ENCODE assay signal across 16 cellular contexts in the genomic region with DNA sequence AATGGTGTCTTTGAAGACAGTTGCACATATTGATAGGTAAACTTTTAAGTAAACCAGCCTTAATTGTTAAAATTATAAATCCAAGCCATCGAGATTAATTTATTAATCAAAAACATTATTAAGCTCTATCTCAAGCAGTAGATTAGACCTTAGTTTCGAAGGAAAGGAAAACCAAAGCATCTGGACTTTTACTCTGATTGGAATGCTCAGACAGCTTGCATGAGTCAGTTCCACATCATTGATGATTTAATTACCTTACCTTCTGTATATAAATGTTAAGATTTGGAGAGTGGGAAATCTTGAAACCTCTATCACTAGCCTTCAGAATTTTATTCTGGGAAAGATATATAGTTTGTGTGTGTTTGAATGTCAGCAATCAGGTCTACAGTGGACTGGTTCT. TPM values are rescaled to one million over a fixed set of nuclear protein-coding genes. Genes with fewer than 3 reads are reported as not detected.
A peak's percentile ranks its signal among the peaks of the same experiment; 100 is the strongest.
DNase-seq lines count a peak whose midpoint lies in the region; ATAC-seq and TF ChIP-seq lines count a peak whose summit lies in the region.
"Had no signal": no experiment of that assay in that cellular context is flagged by ENCODE, and none has a peak within 500 bp of the region (broad histone marks: within the 10 kb centered on the region; RNA-seq: fewer than 3 reads in every experiment).

No MANE protein-coding gene starts in this region.

- H3K27me3 ChIP-seq in CD4-positive, CD25-positive, alpha-beta regulatory T cell (ENCODE audit: control insufficient read depth, insufficient read depth, low read length) = no peaks in the 10 kb centered on the region
- H3K27me3 ChIP-seq in foreskin keratinocyte (no peaks in the 10 kb centered on the region), PC-9 (ENCODE audit: insufficient read depth, low read depth) (no peaks in the 10 kb centered on the region)
- H3K27me3 ChIP-seq: BLaER1, SJSA1 had no signal

- POLR2A ChIA-PET in PC-9 (lab: Charles Lee; ENCODE audit: unreplicated experiment) = no interaction called here

- in situ Hi-C loops in astrocyte of the spinal cord (cut with HindIII; ENCODE audit: low sequenced_read_pairs) = no loop called here

- no peak overlapping the region for H3K4me3 ChIP-seq in CD4-positive, CD25-positive, alpha-beta regulatory T cell (ENCODE audit: low read depth, low read length)
- H3K4me3 ChIP-seq in astrocyte of the spinal cord (ENCODE audit: low read depth, low read length) (no peak overlapping the region), PC-9 (no peak overlapping the region)
- H3K4me3 ChIP-seq: BLaER1, SJSA1 had no signal

- H3K4me2 ChIP-seq in PC-9 = no peak overlapping the region
- H3K4me2 ChIP-seq: BLaER1 had no signal

- no peaks in the 10 kb centered on the region for H3K27me3 Mint-ChIP-seq in CD4-positive, CD25-positive, alpha-beta regulatory T cell
- H3K27me3 Mint-ChIP-seq: CD8-positive, alpha-beta memory T cell had no signal

- peaks cover 21% of the 10 kb centered on the region for H4K20me1 ChIP-seq in PC-9 (ENCODE audit: insufficient read depth)

- CTCF ChIA-PET in PC-9 (lab: Charles Lee) = no interaction called here

- H3K4me3 Mint-ChIP-seq in CD4-positive, CD25-positive, alpha-beta regulatory T cell = no peak overlapping the region
- H3K4me3 Mint-ChIP-seq: CD8-positive, alpha-beta memory T cell had no signal

- H3K36me3 Mint-ChIP-seq in CD4-positive, CD25-positive, alpha-beta regulatory T cell = peaks cover 30% of the 10 kb centered on the region

- no peak overlapping the region for H2AFZ ChIP-seq in PC-9

- no peaks in the 10 kb centered on the region for H3K9me3 ChIP-seq in CD4-positive, CD25-positive, alpha-beta regulatory T cell (ENCODE audit: control insufficient read depth in 2 of 2, low read length in 2 of 2)
- H3K9me3 ChIP-seq in PC-9 (ENCODE audit: insufficient read depth, low read depth) = no peaks in the 10 kb centered on the region
- H3K9me3 ChIP-seq: BLaER1, SJSA1 had no signal

- intact Hi-C loops in PC-9 (cut with micrococcal nuclease; ENCODE audit: unreplicated experiment) = no loop called here

- peaks cover 9% of the 10 kb centered on the region; the same call in 1 of the 2 replicates for H3F3A ChIP-seq in PC-9 (ENCODE audit: insufficient read depth, low read depth)

- H3K9me2 ChIP-seq in PC-9 (ENCODE audit: insufficient read depth) = no peaks in the 10 kb centered on the region

- no TSS peak for BruUV-seq in PC-9 (replicated peaks; lab: Mats Ljungman, UMichigan)

- H3K79me2 ChIP-seq in PC-9 (ENCODE audit: low read depth) = peaks cover 35% of the 10 kb centered on the region

- peaks cover 64% of the 10 kb centered on the region for H3K36me3 ChIP-seq in CD4-positive, CD25-positive, alpha-beta regulatory T cell (ENCODE audit: control insufficient read depth, insufficient read depth, low read length)
- peaks cover 28% of the 10 kb centered on the region; the same call in 1 of the 2 replicates for H3K36me3 ChIP-seq in PC-9 (ENCODE audit: low read depth)

- DNase-seq in CD4-positive, CD25-positive, alpha-beta regulatory T cell = no peak
- DNase-seq in HT1080 (ENCODE audit: low read depth) = peak; percentile 15
- DNase-seq in astrocyte of the spinal cord (ENCODE audit: low read depth, low spot score) = peak; percentile 25
- DNase-seq in foreskin keratinocyte = peak in 1 of 2 donors; percentile 69
- no peak for DNase-seq in PC-9
- DNase-seq in NCI-H524 (lab: John Stamatoyannopoulos, UW) = no peak
- DNase-seq: CD8-positive, alpha-beta memory T cell; DMS79; NCI-H1105 treated with DMSO at 0.1 percent for 48 hours; NCI-H1694 treated with DMSO at 0.1 percent for 48 hours; NCI-H69; NK-92 treated with Interleukin-12 subunit alpha and Interleukin-12 subunit beta, amount 100 ng/mL, for 24 hours had no signal

- H3K27ac ChIP-seq in CD4-positive, CD25-positive, alpha-beta regulatory T cell (ENCODE audit: insufficient read depth, low read length, poor library complexity, severe bottlenecking) = no peak overlapping the region
- peak overlapping the region; percentile 11 for H3K27ac ChIP-seq in foreskin keratinocyte
- H3K27ac ChIP-seq in PC-9 = no peak overlapping the region
- H3K27ac ChIP-seq: BLaER1, SJSA1 had no signal

- H3K27ac Mint-ChIP-seq in CD4-positive, CD25-positive, alpha-beta regulatory T cell = peak overlapping the region; percentile 29 to 47 (median 46)

- peaks cover 25 to 42% (median 31%) of the 10 kb centered on the region in 4 donors for H3K4me1 Mint-ChIP-seq in CD4-positive, CD25-positive, alpha-beta regulatory T cell

- ATAC-seq in CD4-positive, CD25-positive, alpha-beta regulatory T cell (ENCODE audit: low read depth in 2 of 2) = no peak
- ATAC-seq in foreskin keratinocyte = peak; percentile 77
- ATAC-seq in GM21576 (IDR thresholded peaks at IDR 0.05; ENCODE audit: unreplicated experiment) = no peak
- ATAC-seq in HG03095 (IDR thresholded peaks at IDR 0.05; ENCODE audit: unreplicated experiment) = no peak

- TF ChIP-seq CTCF in astrocyte of the spinal cord (IDR thresholded peaks at IDR 0.05; ENCODE audit: low read depth, low read length) (no peak), foreskin keratinocyte (conservative IDR thresholded peaks at IDR 0.05) (no peak), PC-9 (conservative IDR thresholded peaks at IDR 0.05) (no peak)

- no peaks in the 10 kb centered on the region for H3K9me3 Mint-ChIP-seq in CD4-positive, CD25-positive, alpha-beta regulatory T cell
- H3K9me3 Mint-ChIP-seq: CD8-positive, alpha-beta memory T cell had no signal

- H3K4me1 ChIP-seq in CD4-positive, CD25-positive, alpha-beta regulatory T cell (ENCODE audit: control insufficient read depth, insufficient read depth, low read length, poor library complexity, severe bottlenecking) = peaks cover 8% of the 10 kb centered on the region
- H3K4me1 ChIP-seq in foreskin keratinocyte (peaks cover 5% of the 10 kb centered on the region), PC-9 (replicated peaks; ENCODE audit: insufficient read depth) (no peaks in the 10 kb centered on the region)
- H3K4me1 ChIP-seq: BLaER1 had no signal

RNA-seq across cellular contexts. Expression of gene DCP2, which starts 23.9 kb away (rescaled TPM):
- 149 TPM for total RNA-seq in CD4-positive, CD25-positive, alpha-beta regulatory T cell
- 10 to 100 TPM; 60.7 to 96.4 (median 66.9) TPM for polyA plus RNA-seq in CD4-positive, CD25-positive, alpha-beta regulatory T cell
- total RNA-seq in HT1080 (2014; rRNA removed; shearing (Covaris generic)) = 17.2 and 33.2 TPM in 2 replicates
- 21.6 and 23.5 TPM in 2 replicates for polyA plus RNA-seq in HT1080 (2015; cell fraction: cytosol; rRNA removed)
- 44.7 and 45.1 TPM in 2 replicates for polyA plus RNA-seq in HT1080 (2015; cell fraction: nucleus; rRNA removed)
- total RNA-seq in foreskin keratinocyte (19.2 and 21.2 TPM in 2 replicates), PC-9 (2021) (40.0 and 45.6 TPM in 2 replicates)
- 8.4 and 10.9 TPM in 2 replicates for polyA plus RNA-seq in foreskin keratinocyte

Comparison
In these comparisons a context has a peak if more than half of its experiments do, and no peak if none do; other contexts are left out.
1. DNase-seq: peak in HT1080 (single experiment) and astrocyte of the spinal cord (single experiment); none in CD4-positive, CD25-positive, alpha-beta regulatory T cell (0 of 3), PC-9 (0 of 2) and NCI-H524 (0 of 2).